In the genomic region with DNA sequence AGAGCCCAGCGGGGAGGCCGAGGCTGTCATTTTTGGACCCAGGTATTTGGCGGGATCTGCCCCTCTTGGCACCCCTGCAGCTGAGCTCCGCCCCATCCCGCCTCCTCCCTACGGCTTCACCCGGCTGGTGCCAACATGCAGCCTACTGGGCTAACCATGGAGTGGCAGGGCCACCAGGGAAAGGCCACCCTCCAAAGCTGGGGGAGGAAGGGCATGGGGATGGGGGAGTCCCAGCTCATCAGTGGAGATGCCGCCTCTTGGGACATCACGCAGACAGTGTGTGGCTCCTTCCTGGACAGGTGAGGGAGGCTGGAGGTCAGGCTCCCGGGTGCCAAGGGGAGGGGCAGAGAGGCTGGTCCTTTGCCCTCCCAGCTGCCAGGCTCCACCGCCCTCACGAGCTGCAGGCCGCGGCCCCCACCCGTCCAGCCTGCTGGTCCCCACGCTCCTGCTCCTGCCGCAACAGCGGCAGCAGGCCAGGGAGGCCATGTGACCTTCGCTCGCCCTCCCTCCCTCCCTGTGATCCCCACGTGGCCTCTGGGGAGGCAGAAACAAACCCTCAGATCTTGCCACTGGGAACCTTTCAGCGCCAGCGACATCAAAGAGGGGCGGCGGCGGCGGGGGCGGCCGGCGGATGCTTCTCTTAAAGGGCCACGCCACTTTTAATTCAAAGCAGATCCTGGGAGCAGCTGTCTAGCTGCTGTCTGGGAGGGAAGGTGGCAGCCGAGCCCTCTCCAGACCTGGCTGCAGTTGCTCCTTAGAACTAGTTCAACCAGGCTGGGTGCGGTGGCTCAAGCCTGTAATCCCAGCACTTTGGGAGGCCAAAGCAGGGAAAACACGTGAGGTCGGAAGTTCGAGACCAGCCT, we compare ENCODE assay signal across 8 cellular contexts. TPM values are rescaled to one million over a fixed set of nuclear protein-coding genes. Genes with fewer than 3 reads are reported as not detected.
DNase-seq lines count a peak whose midpoint lies in the region; ATAC-seq and TF ChIP-seq lines count a peak whose summit lies in the region.

No MANE protein-coding gene starts in this region.

- DNase-seq in BJ (ENCODE audit: low read depth) (peak; percentile 11), HFF-Myc (ENCODE audit: extremely low read depth, low read depth) (peak; percentile 24), NCI-H82 (lab: John Stamatoyannopoulos, UW) (peak; percentile 96), SW 1271 (lab: John Stamatoyannopoulos, UW) (no peak)
- peak; percentile 91 for DNase-seq in activated CD8-positive, alpha-beta memory T cell treated with anti-CD3 and anti-CD28 coated beads, Interleukin-2, amount 50 U/mL, for 48 hours
- peak; percentile 62 to 90 (median 89) for DNase-seq in naive thymus-derived CD4-positive, alpha-beta T cell
- peak; percentile 85 for DNase-seq in stimulated activated CD8-positive, alpha-beta memory T cell treated with anti-CD3 and anti-CD28 coated beads, Interleukin-7, amount 100 ng/mL, for 4 hours (ENCODE audit: low read depth in 2 of 2)

- H3K36me3 Mint-ChIP-seq in naive thymus-derived CD4-positive, alpha-beta T cell, result no peaks in the 10 kb centered on the region

- H3K9me3 Mint-ChIP-seq in naive thymus-derived CD4-positive, alpha-beta T cell, result peaks cover 0 to 5% (median 0%) of the 10 kb centered on the region in 11 donors

- no peak for TF ChIP-seq CTCF in BJ (IDR thresholded peaks at IDR 0.05; ENCODE audit: insufficient read depth, low read depth, low read length)
- TF ChIP-seq CTCF in HFF-Myc (IDR thresholded peaks at IDR 0.05; ENCODE audit: low read depth, low read length, missing control alignments), result no peak

- peaks cover 4 to 40% (median 20%) of the 10 kb centered on the region in 7 donors for H3K4me1 Mint-ChIP-seq in naive thymus-derived CD4-positive, alpha-beta T cell

- WGBS in esophagus, 2 donors, result 8 to 10% methylated on average over 36 of the region's 36 CpGs

- H3K9me3 ChIP-seq in esophagus (ENCODE audit: control insufficient read depth in 2 of 2, insufficient read depth in 1 of 2, low read depth in 1 of 2, low read length in 1 of 2), result no peaks in the 10 kb centered on the region
- H3K9me3 ChIP-seq in naive thymus-derived CD4-positive, alpha-beta T cell (ENCODE audit: control insufficient read depth in 2 of 3, low read length in 3 of 3), result no peaks in the 10 kb centered on the region

- H3K36me3 ChIP-seq in BJ (ENCODE audit: control insufficient read depth, insufficient read depth, low read length) (no peaks in the 10 kb centered on the region), esophagus (ENCODE audit: control insufficient read depth in 2 of 2, insufficient read depth in 2 of 2, low read length in 1 of 2) (no peaks in the 10 kb centered on the region)
- no peaks in the 10 kb centered on the region for H3K36me3 ChIP-seq in naive thymus-derived CD4-positive, alpha-beta T cell (ENCODE audit: control insufficient read depth in 2 of 3, insufficient read depth in 3 of 3, low read length in 3 of 3)

- intact Hi-C loops in naive thymus-derived CD4-positive, alpha-beta T cell (cut with micrococcal nuclease), result loop anchor here (1.0 to 5.0 kb wide), 3 partner anchors 10 to 55 kb away; a partner anchor contains a TSS

- H3K27me3 ChIP-seq in BJ (ENCODE audit: control insufficient read depth, insufficient read depth, low read length), result peaks cover 4% of the 10 kb centered on the region
- no peaks in the 10 kb centered on the region for H3K27me3 ChIP-seq in esophagus (ENCODE audit: control insufficient read depth in 1 of 2, insufficient read depth in 2 of 2, low read length in 2 of 2)
- peaks cover 0 to 2% of the 10 kb centered on the region in 2 donors for H3K27me3 ChIP-seq in naive thymus-derived CD4-positive, alpha-beta T cell (ENCODE audit: control insufficient read depth in 2 of 2, insufficient read depth in 2 of 2, low read length in 2 of 2)

- H3K27me3 Mint-ChIP-seq in naive thymus-derived CD4-positive, alpha-beta T cell, result peaks cover 0 to 25% (median 0%) of the 10 kb centered on the region in 5 donors

- H3K27ac Mint-ChIP-seq in naive thymus-derived CD4-positive, alpha-beta T cell, result peak overlapping the region; percentile 68 to 93 (median 84)

- H3K4me3 ChIP-seq in BJ (ENCODE audit: low read depth, low read length) (no peak overlapping the region), HFF-Myc (replicated peaks; ENCODE audit: low read depth, low read length) (no peak overlapping the region), esophagus (ENCODE audit: low read depth in 1 of 2, low read length in 2 of 2) (peak overlapping the region; percentile 5 to 20)
- peak overlapping the region; percentile 43 for H3K4me3 ChIP-seq in naive thymus-derived CD4-positive, alpha-beta T cell (ENCODE audit: low read length)

- peak overlapping the region; percentile 18 to 54 for H3K27ac ChIP-seq in esophagus (ENCODE audit: low read depth in 2 of 2, low read length in 1 of 2)
- peak overlapping the region; percentile 58 for H3K27ac ChIP-seq in naive thymus-derived CD4-positive, alpha-beta T cell (ENCODE audit: low read depth, low read length)

- CTCF ChIA-PET in BJ (lab: Yijun Ruan, JAX), result interaction anchor here (1.4 to 4.1 kb wide), 3 partner anchors 8 to 70 kb away, joined by 4 to 31 read pairs (median 18); a partner anchor contains a TSS
- CTCF ChIA-PET in naive thymus-derived CD4-positive, alpha-beta T cell (lab: Charles Lee), result interaction anchor here (0.6 to 2.5 kb wide), 6 partner anchors 9 to 333 kb away, joined by 3 to 8 read pairs (median 3); a partner anchor contains a TSS

- POLR2A ChIA-PET in BJ (lab: Charles Lee), result no interaction called here
- POLR2A ChIA-PET in naive thymus-derived CD4-positive, alpha-beta T cell (lab: Charles Lee), result interaction anchor here (0.6 to 3.4 kb wide), 10 partner anchors 9 to 437 kb away, joined by 3 to 23 read pairs (median 3); a partner anchor contains a TSS

- peak overlapping the region; percentile 60 to 84 (median 76) for H3K4me3 Mint-ChIP-seq in naive thymus-derived CD4-positive, alpha-beta T cell

- H3K4me1 ChIP-seq in esophagus (ENCODE audit: control insufficient read depth in 2 of 2, insufficient read depth in 2 of 2, low read length in 1 of 2), result peaks cover 0 to 10% of the 10 kb centered on the region in 2 donors
- H3K4me1 ChIP-seq in naive thymus-derived CD4-positive, alpha-beta T cell (ENCODE audit: control insufficient read depth in 2 of 2, insufficient read depth in 2 of 2, low read length in 2 of 2), result peaks cover 23% of the 10 kb centered on the region in 2 donors

- ATAC-seq in naive thymus-derived CD4-positive, alpha-beta T cell, result peak; percentile 97

RNA-seq across cellular contexts. Expression of a gene that starts 6.8 kb away (rescaled TPM):
- 0.06 TPM in 1 of 2 replicates, not detected in the other for polyA plus RNA-seq in BJ (2011; rRNA removed)
- not detected in 2 replicates for polyA minus RNA-seq in BJ (2011; rRNA and poly(A)+ RNA removed)
- under 1 TPM; 0.07 to 0.08 TPM for polyA plus RNA-seq in esophagus
- total RNA-seq in naive thymus-derived CD4-positive, alpha-beta T cell, result under 1 TPM in 1 of 5 experiments, not detected in 4; 0.82 TPM
- polyA plus RNA-seq in naive thymus-derived CD4-positive, alpha-beta T cell, result under 1 TPM in 1 of 2 donors, not detected in 1; 0.35 TPM

RNA-seq across cellular contexts. Expression of a gene that starts 9.7 kb away (rescaled TPM):
- polyA plus RNA-seq in BJ (2011; rRNA removed) (12.0 and 15.4 TPM in 2 replicates), esophagus (10 to 100 TPM; 19.1 to 29.8 TPM)
- 12.3 and 13.0 TPM in 2 replicates for polyA minus RNA-seq in BJ (2011; rRNA and poly(A)+ RNA removed)
- total RNA-seq in naive thymus-derived CD4-positive, alpha-beta T cell, result 10 to 100 TPM; 36.4 to 46.7 (median 46.0) TPM
- 10 to 100 TPM; 24.2 to 36.6 TPM for polyA plus RNA-seq in naive thymus-derived CD4-positive, alpha-beta T cell

RNA-seq across cellular contexts. Expression of a gene that starts 20.7 kb away (rescaled TPM):
- polyA plus RNA-seq in BJ (2011; rRNA removed), result not detected in 2 replicates
- polyA minus RNA-seq in BJ (2011; rRNA and poly(A)+ RNA removed), result not detected in 2 replicates
- polyA plus RNA-seq in esophagus, result not detected
- not detected for total RNA-seq in naive thymus-derived CD4-positive, alpha-beta T cell
- polyA plus RNA-seq in naive thymus-derived CD4-positive, alpha-beta T cell, result not detected

RNA-seq across cellular contexts. Expression of a gene that starts 30.7 kb away (rescaled TPM):
- polyA plus RNA-seq in BJ (2011; rRNA removed) (156 and 245 TPM in 2 replicates), esophagus (10 to 100 TPM in 1 of 2 donors, 1 to 10 TPM in 1; 6.5 to 18.1 TPM)
- polyA minus RNA-seq in BJ (2011; rRNA and poly(A)+ RNA removed), result 76.0 and 115 TPM in 2 replicates
- total RNA-seq in naive thymus-derived CD4-positive, alpha-beta T cell, result 10 to 100 TPM in 1 of 5 experiments, 1 to 10 TPM in 4; 1.8 to 31.1 (median 2.3) TPM
- polyA plus RNA-seq in naive thymus-derived CD4-positive, alpha-beta T cell, result 1 to 10 TPM; 4.2 to 4.5 TPM

RNA-seq across cellular contexts. Expression of a gene that starts 40.2 kb away (rescaled TPM):
- 12.2 and 20.6 TPM in 2 replicates for polyA plus RNA-seq in BJ (2011; rRNA removed)
- polyA minus RNA-seq in BJ (2011; rRNA and poly(A)+ RNA removed), result 6.6 and 6.7 TPM in 2 replicates
- 10 to 100 TPM; 10.3 to 11.9 TPM for polyA plus RNA-seq in esophagus
- 10 to 100 TPM; 12.9 to 28.1 (median 18.1) TPM for total RNA-seq in naive thymus-derived CD4-positive, alpha-beta T cell
- polyA plus RNA-seq in naive thymus-derived CD4-positive, alpha-beta T cell, result 1 to 10 TPM; 2.4 to 2.6 TPM

Comparison
In these comparisons a context has a peak if more than half of its experiments do, and no peak if none do; other contexts are left out.
1. DNase-seq: peak in BJ (single experiment), HFF-Myc (single experiment), NCI-H82 (single experiment), activated CD8-positive, alpha-beta memory T cell treated with anti-CD3 and anti-CD28 coated beads, Interleukin-2, amount 50 U/mL, for 48 hours (single experiment), naive thymus-derived CD4-positive, alpha-beta T cell (9 of 9) and stimulated activated CD8-positive, alpha-beta memory T cell treated with anti-CD3 and anti-CD28 coated beads, Interleukin-7, amount 100 ng/mL, for 4 hours (2 of 2); none in SW 1271 (0 of 2).
2. H3K4me3 ChIP-seq: peak in esophagus (2 of 2) and naive thymus-derived CD4-positive, alpha-beta T cell (single experiment); none in BJ (single experiment) and HFF-Myc (single experiment).